In the genomic region with DNA sequence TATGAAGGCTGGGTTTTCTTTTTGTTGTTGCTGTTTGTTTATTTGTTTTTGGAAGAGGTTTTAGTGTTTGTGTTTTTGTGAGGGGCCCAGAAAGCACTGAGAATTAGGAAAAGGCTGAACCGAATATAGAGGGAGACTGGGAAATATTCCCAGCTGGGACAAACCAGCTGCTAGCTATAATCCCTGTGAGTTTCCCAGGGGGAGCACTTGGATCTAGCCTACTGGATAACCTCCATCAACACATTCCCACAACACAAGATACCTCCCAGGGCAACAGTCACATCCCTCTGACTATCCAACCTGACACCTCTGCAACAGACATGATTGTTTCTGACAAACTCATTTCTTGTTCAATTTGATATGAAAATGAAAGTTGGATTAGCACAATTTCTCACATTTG, we compare ENCODE assay signal across 19 cellular contexts. TPM values are rescaled to one million over a fixed set of nuclear protein-coding genes. Genes with fewer than 3 reads are reported as not detected.
"Had no signal": no experiment of that assay in that cellular context is flagged by ENCODE, and none has a peak within 500 bp of the region (broad histone marks: within the 10 kb centered on the region; RNA-seq: fewer than 3 reads in every experiment).

No MANE protein-coding gene starts in this region.

- H3K4me3 ChIP-seq: left lung, sigmoid colon, thoracic aorta, upper lobe of left lung had no signal

- H3K27me3 ChIP-seq: left lung, sigmoid colon, upper lobe of left lung had no signal

- ATAC-seq: activated CD8-positive, alpha-beta T cell treated with anti-CD3 and anti-CD28 coated beads for 36 hours; effector memory CD8-positive, alpha-beta T cell; left lung; naive thymus-derived CD8-positive, alpha-beta T cell; stimulated activated naive B cell treated with anti-CD40 and anti-IgM and Interleukin-4, amounts not matched to agents 10 μg/mL and 1 μg/mL and 100 μg/mL, for 72 hours had no signal

- H3K4me1 ChIP-seq: left lung, upper lobe of left lung had no signal

- DNase-seq: activated CD4-positive, alpha-beta T cell treated with anti-CD3 and anti-CD28 coated beads for 48 hours; activated CD4-positive, CD25-positive, alpha-beta regulatory T cell; activated CD8-positive, alpha-beta T cell treated with anti-CD3 and anti-CD28 coated beads for 36 hours; activated naive CD4-positive, alpha-beta T cell treated with Interleukin-2 at 50 U/mL for 16 hours; activated T-cell treated with anti-CD3 and anti-CD28 coated beads, Interleukin-2, amount 50 U/mL, for 1 hour; dermis blood vessel endothelial cell; effector memory CD8-positive, alpha-beta T cell; head of caudate nucleus; kidney; left lung; mesenchymal stem cell; naive thymus-derived CD8-positive, alpha-beta T cell; sigmoid colon; stimulated activated naive B cell treated with anti-CD40 and anti-IgM and Interleukin-4, amounts not matched to agents 10 μg/mL and 1 μg/mL and 100 μg/mL, for 72 hours; T1000; upper lobe of left lung had no signal

- H3K9me3 ChIP-seq: left lung, sigmoid colon, thoracic aorta, upper lobe of left lung had no signal

- H3K27ac ChIP-seq: left lung, sigmoid colon, thoracic aorta, upper lobe of left lung had no signal

- H3K36me3 ChIP-seq: left lung, sigmoid colon, upper lobe of left lung had no signal

RNA-seq across cellular contexts. Expression of a gene that starts 16.7 kb away (rescaled TPM):
- total RNA-seq: activated CD8-positive, alpha-beta T cell treated with anti-CD3 and anti-CD28 coated beads for 36 hours; activated T-helper 2 cell treated with anti-CD3 and anti-CD28 coated beads, Interferon-gamma antibody, Interleukin-2, Interleukin-4, amounts not matched to agents 10 μg/mL and 5 μg/mL and 100 μg/mL, durations not matched to agents 14 hours and 24 hours and 36 hours; naive thymus-derived CD8-positive, alpha-beta T cell; T-helper 1 cell treated with Interleukin-12 subunit alpha and Interleukin-12 subunit beta and Interleukin-4 antibody, amounts not matched to agents 30 ng/mL and 1 ng/mL, for 36 hours had no signal
- polyA plus RNA-seq: naive thymus-derived CD8-positive, alpha-beta T cell had no signal
